In genomic region chr4:87057835-87058234, GRCh38 we compare ENCODE assay signal across 1 cellular context.
TF ChIP-seq lines count a peak whose summit lies in the region.

No MANE protein-coding gene starts in this region.

TF ChIP-seq in IMR-90, 13 proteins besides CTCF, POLR2A, EP300 and RAD21:
- TF ChIP-seq NFE2L2 (IDR thresholded peaks at IDR 0.05; ENCODE audit: low read depth, low read length) (no peak), CHD1 (IDR thresholded peaks at IDR 0.05; ENCODE audit: low read depth, low read length) (no peak), SMC3 (IDR thresholded peaks at IDR 0.05; ENCODE audit: low read depth, low read length) (no peak), CEBPB (IDR thresholded peaks at IDR 0.05; ENCODE audit: low read depth, low read length) (no peak), RFX5 (IDR thresholded peaks at IDR 0.05; ENCODE audit: low read depth, low read length) (no peak), FOS (IDR thresholded peaks at IDR 0.05; ENCODE audit: low read depth, low read length) (no peak), MAZ (IDR thresholded peaks at IDR 0.05; ENCODE audit: borderline replicate concordance, low read depth, low read length) (no peak)
- TF ChIP-seq, protein P1, sequence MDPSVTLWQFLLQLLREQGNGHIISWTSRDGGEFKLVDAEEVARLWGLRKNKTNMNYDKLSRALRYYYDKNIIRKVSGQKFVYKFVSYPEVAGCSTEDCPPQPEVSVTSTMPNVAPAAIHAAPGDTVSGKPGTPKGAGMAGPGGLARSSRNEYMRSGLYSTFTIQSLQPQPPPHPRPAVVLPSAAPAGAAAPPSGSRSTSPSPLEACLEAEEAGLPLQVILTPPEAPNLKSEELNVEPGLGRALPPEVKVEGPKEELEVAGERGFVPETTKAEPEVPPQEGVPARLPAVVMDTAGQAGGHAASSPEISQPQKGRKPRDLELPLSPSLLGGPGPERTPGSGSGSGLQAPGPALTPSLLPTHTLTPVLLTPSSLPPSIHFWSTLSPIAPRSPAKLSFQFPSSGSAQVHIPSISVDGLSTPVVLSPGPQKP (IDR thresholded peaks at IDR 0.05; ENCODE audit: borderline replicate concordance, low read depth, low read length), result no peak
